26 cellular contexts compared by ENCODE assay signal in the genomic region with DNA sequence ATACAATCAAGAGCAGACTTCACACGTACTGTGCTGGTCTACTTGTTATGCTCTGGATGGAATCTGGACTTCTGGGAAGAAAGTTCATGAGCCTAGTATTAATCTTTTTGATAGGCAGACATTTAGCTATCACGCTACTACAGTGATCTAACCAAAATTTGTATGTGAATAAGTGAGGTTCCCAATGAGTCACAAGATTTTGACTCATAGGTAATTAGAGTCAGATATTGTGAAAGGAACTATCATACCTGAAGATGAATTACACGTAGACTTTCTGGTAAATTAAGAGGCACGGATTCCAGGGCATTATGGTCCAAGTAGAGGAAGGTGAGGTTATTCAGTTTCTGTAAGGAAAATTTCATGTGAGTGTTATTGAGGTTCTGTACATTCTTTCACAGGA. TPM values are rescaled to one million over a fixed set of nuclear protein-coding genes. Genes with fewer than 3 reads are reported as not detected.
DNase-seq lines count a peak whose midpoint lies in the region; ATAC-seq, FAIRE-seq and TF ChIP-seq lines count a peak whose summit lies in the region.
"Had no signal": no experiment of that assay in that cellular context is flagged by ENCODE, and none has a peak within 500 bp of the region (broad histone marks: within the 10 kb centered on the region; RNA-seq: fewer than 3 reads in every experiment).

No MANE protein-coding gene starts in this region.

- no peaks in the 10 kb centered on the region for H3K27me3 Mint-ChIP-seq in astrocyte (ENCODE audit: low read depth, unreplicated experiment)
- H3K27me3 Mint-ChIP-seq in activated T-cell treated with anti-CD3 and anti-CD28 coated beads, Interleukin-2, amount 50 U/mL, for 4 hours (ENCODE audit: low read depth): no peaks in the 10 kb centered on the region
- H3K27me3 Mint-ChIP-seq: CD4-positive, alpha-beta T cell; naive thymus-derived CD4-positive, alpha-beta T cell had no signal

- H3K27me3 ChIP-seq in left ventricle myocardium inferior (ENCODE audit: low read depth) (no peaks in the 10 kb centered on the region), right atrium auricular region (no peaks in the 10 kb centered on the region), astrocyte (ENCODE audit: insufficient read depth, low read length) (no peaks in the 10 kb centered on the region), right lobe of liver (no peaks in the 10 kb centered on the region), uterus (no peaks in the 10 kb centered on the region)
- H3K27me3 ChIP-seq: heart right ventricle, tibial nerve had no signal

- no peaks in the 10 kb centered on the region for H3K4me1 Mint-ChIP-seq in astrocyte (ENCODE audit: low read depth, unreplicated experiment)
- peaks cover 1% of the 10 kb centered on the region for H3K4me1 Mint-ChIP-seq in activated T-cell treated with anti-CD3 and anti-CD28 coated beads, Interleukin-2, amount 50 U/mL, for 4 hours (ENCODE audit: low read depth)
- H3K4me1 Mint-ChIP-seq: naive thymus-derived CD4-positive, alpha-beta T cell; stimulated activated effector memory CD8-positive, alpha-beta T cell treated with anti-CD3 and anti-CD28 coated beads, Interleukin-12 subunit alpha, Interleukin-12 subunit beta, amount 100 ng/mL, for 72 hours had no signal

- no peak for FAIRE-seq in astrocyte (lab: Jason Lieb, UNC)

- no peaks in the 10 kb centered on the region for H3K79me2 ChIP-seq in astrocyte (ENCODE audit: insufficient read depth, low read length)

- H3K27ac ChIP-seq in left ventricle myocardium inferior (replicated peaks) (peak overlapping the region; percentile 39), right atrium auricular region (peak overlapping the region in 1 of 2 donors; percentile 56), astrocyte (ENCODE audit: low read depth, low read length) (peak overlapping the region; percentile 41), right lobe of liver (peak overlapping the region in 1 of 3 donors; percentile 19), uterus (peak overlapping the region; percentile 62 to 73)
- H3K27ac ChIP-seq: VCaP had no signal

- H3K9me3 ChIP-seq in left ventricle myocardium inferior (replicated peaks) (no peaks in the 10 kb centered on the region), right atrium auricular region (no peaks in the 10 kb centered on the region), astrocyte (ENCODE audit: insufficient read depth, low read depth, low read length) (no peaks in the 10 kb centered on the region), right lobe of liver (no peaks in the 10 kb centered on the region), uterus (no peaks in the 10 kb centered on the region)
- H3K9me3 ChIP-seq: heart right ventricle, tibial nerve had no signal

- H3K4me1 ChIP-seq in left ventricle myocardium inferior (no peaks in the 10 kb centered on the region), right atrium auricular region (no peaks in the 10 kb centered on the region), astrocyte (ENCODE audit: insufficient read depth, low read length) (peaks cover 14% of the 10 kb centered on the region), right lobe of liver (peaks cover 0 to 6% (median 0%) of the 10 kb centered on the region in 4 donors), uterus (peaks cover 0 to 9% of the 10 kb centered on the region in 2 donors)
- H3K4me1 ChIP-seq: heart right ventricle had no signal

- no peaks in the 10 kb centered on the region for H3K9me3 Mint-ChIP-seq in astrocyte (ENCODE audit: unreplicated experiment)
- H3K9me3 Mint-ChIP-seq in activated T-cell treated with anti-CD3 and anti-CD28 coated beads, Interleukin-2, amount 50 U/mL, for 4 hours: no peaks in the 10 kb centered on the region
- H3K9me3 Mint-ChIP-seq: activated naive CD4-positive, alpha-beta T cell treated with anti-CD3 and anti-CD28 coated beads, Interleukin-2, amount 50 U/mL, for 72 hours; activated T-cell treated with anti-CD3 and anti-CD28 coated beads, Interleukin-2, amount 50 U/mL, for 72 hours; CD4-positive, alpha-beta T cell; immature natural killer cell; naive thymus-derived CD4-positive, alpha-beta T cell; stimulated activated effector memory CD8-positive, alpha-beta T cell treated with anti-CD3 and anti-CD28 coated beads, Interleukin-12 subunit alpha, Interleukin-12 subunit beta, amount 100 ng/mL, for 72 hours; T-helper 1 cell treated with Interleukin-12 subunit alpha and Interleukin-12 subunit beta and Interleukin-4 antibody, amounts not matched to agents 30 μg/mL and 1 μg/mL, for 36 hours had no signal

- no peak overlapping the region for H3K4me2 ChIP-seq in astrocyte (ENCODE audit: low read length)

- no peak overlapping the region for H3K9ac ChIP-seq in astrocyte (ENCODE audit: low read length)

- TF ChIP-seq CTCF in left ventricle myocardium inferior (IDR thresholded peaks at IDR 0.05; ENCODE audit: borderline replicate concordance): no peak
- TF ChIP-seq CTCF in right atrium auricular region (IDR thresholded peaks at IDR 0.05): no peak
- TF ChIP-seq CTCF in astrocyte (IDR thresholded peaks at IDR 0.05; ENCODE audit: insufficient read depth, low read depth, low read length): no peak
- TF ChIP-seq CTCF in right lobe of liver (IDR thresholded peaks at IDR 0.05): no peak
- TF ChIP-seq CTCF in uterus (IDR thresholded peaks at IDR 0.05): no peak

- DNase-seq in left ventricle myocardium inferior (no peak), right atrium auricular region (ENCODE audit: low spot score) (no peak), astrocyte (ENCODE audit: low read depth) (peak; percentile 89), right lobe of liver (no peak), uterus (no peak), NCI-H1417 (lab: John Stamatoyannopoulos, UW) (no peak), D341Med (ENCODE audit: low spot score) (no peak)
- DNase-seq in activated T-cell treated with anti-CD3 and anti-CD28 coated beads, Interleukin-2, amount 50 U/mL, for 4 hours: no peak
- DNase-seq: activated CD8-positive, alpha-beta T cell treated with anti-CD3 and anti-CD28 coated beads, Interleukin-2, amount 10 ng/mL, durations not matched to agents 7 days and 5 days; activated T-cell treated with anti-CD3 and anti-CD28 coated beads, Interleukin-2, amount 50 U/mL, for 72 hours; CD4-positive, alpha-beta T cell; DMS53; heart right ventricle; immature natural killer cell; naive thymus-derived CD4-positive, alpha-beta T cell; NCI-H187; posterior cingulate gyrus; SIG-M5; stimulated activated CD4-positive, alpha-beta T cell treated with anti-CD3 and anti-CD28 coated beads, Interleukin-12 subunit alpha, Interleukin-12 subunit beta, amount 100 ng/mL, for 4 hours had no signal

- H3K4me3 Mint-ChIP-seq in astrocyte (ENCODE audit: unreplicated experiment): no peak overlapping the region
- H3K4me3 Mint-ChIP-seq in activated T-cell treated with anti-CD3 and anti-CD28 coated beads, Interleukin-2, amount 50 U/mL, for 4 hours: no peak overlapping the region
- H3K4me3 Mint-ChIP-seq: activated CD8-positive, alpha-beta T cell treated with anti-CD3 and anti-CD28 coated beads, Interleukin-2, amount 10 ng/mL, durations not matched to agents 7 days and 5 days; activated T-cell treated with anti-CD3 and anti-CD28 coated beads, Interleukin-2, amount 50 U/mL, for 72 hours; CD4-positive, alpha-beta T cell; immature natural killer cell; naive thymus-derived CD4-positive, alpha-beta T cell; stimulated activated effector memory CD8-positive, alpha-beta T cell treated with anti-CD3 and anti-CD28 coated beads, Interleukin-12 subunit alpha, Interleukin-12 subunit beta, amount 100 ng/mL, for 72 hours; T-helper 1 cell treated with Interleukin-12 subunit alpha and Interleukin-12 subunit beta and Interleukin-4 antibody, amounts not matched to agents 30 μg/mL and 1 μg/mL, for 36 hours had no signal

- no peak overlapping the region for H2AFZ ChIP-seq in astrocyte (ENCODE audit: low read depth, low read length)

- intact Hi-C loops in left ventricle myocardium inferior (cut with micrococcal nuclease): no loop called here
- intact Hi-C loops in right lobe of liver (cut with DNase I): no loop called here
- intact Hi-C loops in uterus (cut with DNase I; ENCODE audit: low total_unique reads): no loop called here

- peak; percentile 26 to 76 (median 34) for ATAC-seq in right lobe of liver
- no peak for ATAC-seq in activated T-cell treated with anti-CD3 and anti-CD28 coated beads, Interleukin-2, amount 50 U/mL, for 4 hours
- ATAC-seq: activated CD8-positive, alpha-beta T cell treated with anti-CD3 and anti-CD28 coated beads, Interleukin-2, amount 10 ng/mL, durations not matched to agents 7 days and 5 days; activated naive CD4-positive, alpha-beta T cell treated with anti-CD3 and anti-CD28 coated beads, Interleukin-2, amount 50 U/mL, for 72 hours; activated T-cell treated with anti-CD3 and anti-CD28 coated beads, Interleukin-2, amount 50 U/mL, for 72 hours; heart right ventricle; naive thymus-derived CD4-positive, alpha-beta T cell; stimulated activated effector memory CD8-positive, alpha-beta T cell treated with anti-CD3 and anti-CD28 coated beads, Interleukin-12 subunit alpha, Interleukin-12 subunit beta, amount 100 ng/mL, for 72 hours had no signal

- H3K27ac Mint-ChIP-seq in astrocyte (ENCODE audit: unreplicated experiment): no peak overlapping the region
- H3K27ac Mint-ChIP-seq: activated CD8-positive, alpha-beta T cell treated with anti-CD3 and anti-CD28 coated beads, Interleukin-2, amount 10 ng/mL, durations not matched to agents 7 days and 5 days; activated naive CD4-positive, alpha-beta T cell treated with anti-CD3 and anti-CD28 coated beads, Interleukin-2, amount 50 U/mL, for 72 hours; activated T-cell treated with anti-CD3 and anti-CD28 coated beads, Interleukin-2, amount 50 U/mL, for 72 hours; CD4-positive, alpha-beta T cell; immature natural killer cell; naive thymus-derived CD4-positive, alpha-beta T cell; stimulated activated effector memory CD8-positive, alpha-beta T cell treated with anti-CD3 and anti-CD28 coated beads, Interleukin-12 subunit alpha, Interleukin-12 subunit beta, amount 100 ng/mL, for 72 hours; T-helper 1 cell treated with Interleukin-12 subunit alpha and Interleukin-12 subunit beta and Interleukin-4 antibody, amounts not matched to agents 30 μg/mL and 1 μg/mL, for 36 hours had no signal

- H3K36me3 Mint-ChIP-seq in astrocyte (ENCODE audit: low read depth, unreplicated experiment): no peaks in the 10 kb centered on the region
- peaks cover 5% of the 10 kb centered on the region for H3K36me3 Mint-ChIP-seq in activated T-cell treated with anti-CD3 and anti-CD28 coated beads, Interleukin-2, amount 50 U/mL, for 4 hours (ENCODE audit: insufficient read depth)
- H3K36me3 Mint-ChIP-seq: activated naive CD4-positive, alpha-beta T cell treated with anti-CD3 and anti-CD28 coated beads, Interleukin-2, amount 50 U/mL, for 72 hours; stimulated activated effector memory CD8-positive, alpha-beta T cell treated with anti-CD3 and anti-CD28 coated beads, Interleukin-12 subunit alpha, Interleukin-12 subunit beta, amount 100 ng/mL, for 72 hours had no signal

- H3K4me3 ChIP-seq in left ventricle myocardium inferior: no peak overlapping the region
- H3K4me3 ChIP-seq in right atrium auricular region: no peak overlapping the region
- no peak overlapping the region for H3K4me3 ChIP-seq in astrocyte (ENCODE audit: insufficient read depth, low read depth, low read length)
- H3K4me3 ChIP-seq in right lobe of liver: no peak overlapping the region
- no peak overlapping the region for H3K4me3 ChIP-seq in uterus
- H3K4me3 ChIP-seq: heart right ventricle, tibial nerve had no signal

- no peak for TF ChIP-seq POLR2A in right lobe of liver (IDR thresholded peaks at IDR 0.05)
- TF ChIP-seq POLR2A in uterus (IDR thresholded peaks at IDR 0.05): no peak

- H3K36me3 ChIP-seq in left ventricle myocardium inferior (no peaks in the 10 kb centered on the region), right atrium auricular region (no peaks in the 10 kb centered on the region), astrocyte (ENCODE audit: insufficient read depth, low read length) (no peaks in the 10 kb centered on the region), right lobe of liver (no peaks in the 10 kb centered on the region), uterus (no peaks in the 10 kb centered on the region)
- H3K36me3 ChIP-seq: heart right ventricle, tibial nerve had no signal

- WGBS in right lobe of liver (ENCODE audit: insufficient coverage, low coverage, low lambda C conversion rate, missing lambda C conversion rate): 62% methylated on average over 4 of the region's 4 CpGs

- H4K20me1 ChIP-seq in astrocyte (ENCODE audit: insufficient read depth, low read length): no peaks in the 10 kb centered on the region

RNA-seq across cellular contexts. Expression of a gene that starts 18.4 kb away (rescaled TPM):
- total RNA-seq in left ventricle myocardium inferior (19.2 TPM), right atrium auricular region (10 to 100 TPM; 15.5 to 39.1 TPM), astrocyte (not detected in 2 replicates), right lobe of liver (1 to 10 TPM in 1 of 6 experiments, under 1 TPM in 4, not detected in 1; 0.31 to 1.6 (median 0.43) TPM), uterus (100 to 1,000 TPM in 1 of 4 donors, 10 to 100 TPM in 3; 26.0 to 302 (median 43.0) TPM)
- not detected for total RNA-seq in activated T-cell treated with anti-CD3 and anti-CD28 coated beads, Interleukin-2, amount 50 U/mL, for 4 hours
- total RNA-seq: activated CD8-positive, alpha-beta T cell treated with anti-CD3 and anti-CD28 coated beads, Interleukin-2, amount 10 ng/mL, durations not matched to agents 7 days and 5 days; activated naive CD4-positive, alpha-beta T cell treated with anti-CD3 and anti-CD28 coated beads, Interleukin-2, amount 50 U/mL, for 72 hours; activated T-cell treated with anti-CD3 and anti-CD28 coated beads, Interleukin-2, amount 50 U/mL, for 72 hours; lung microvascular endothelial cell; NCI-H460 had no signal

RNA-seq across cellular contexts. Expression of a gene that starts 38.3 kb away (rescaled TPM):
- total RNA-seq in left ventricle myocardium inferior (6.4 TPM), right atrium auricular region (10 to 100 TPM; 22.7 to 26.5 TPM), astrocyte (not detected in 2 replicates), right lobe of liver (1 to 10 TPM in 2 of 6 experiments, under 1 TPM in 3, not detected in 1; 0.11 to 2.0 (median 0.56) TPM), uterus (10 to 100 TPM in 2 of 4 donors, 1 to 10 TPM in 2; 8.5 to 24.4 (median 11.1) TPM)
- not detected for total RNA-seq in activated T-cell treated with anti-CD3 and anti-CD28 coated beads, Interleukin-2, amount 50 U/mL, for 4 hours
- total RNA-seq: activated CD8-positive, alpha-beta T cell treated with anti-CD3 and anti-CD28 coated beads, Interleukin-2, amount 10 ng/mL, durations not matched to agents 7 days and 5 days; activated naive CD4-positive, alpha-beta T cell treated with anti-CD3 and anti-CD28 coated beads, Interleukin-2, amount 50 U/mL, for 72 hours; activated T-cell treated with anti-CD3 and anti-CD28 coated beads, Interleukin-2, amount 50 U/mL, for 72 hours; CD4-positive, alpha-beta T cell; lung microvascular endothelial cell; naive thymus-derived CD4-positive, alpha-beta T cell; NCI-H460 had no signal

Comparison
In these comparisons a context has a peak if more than half of its experiments do, and no peak if none do; other contexts are left out.
1. ATAC-seq: peak in right lobe of liver (4 of 4); none in activated T-cell treated with anti-CD3 and anti-CD28 coated beads, Interleukin-2, amount 50 U/mL, for 4 hours (0 of 2).